Comparison of ENCODE assay signal across 1 cellular context in genomic region chr16:2799205-2799851, GRCh38.
A peak's percentile ranks its signal among the peaks of the same experiment; 100 is the strongest.
TF ChIP-seq lines count a peak whose summit lies in the region.

No MANE protein-coding gene starts in this region.

TF ChIP-seq in HEK293, 187 proteins besides CTCF, POLR2A, EP300 and RAD21 (continued from another document):
- no peak for TF ChIP-seq REST (tag by site-specific recombination; IDR thresholded peaks at IDR 0.05)
- no peak for TF ChIP-seq ZNF473 (tag by site-specific recombination; IDR thresholded peaks at IDR 0.05)
- no peak for TF ChIP-seq ZNF548 (tag by site-specific recombination; IDR thresholded peaks at IDR 0.05)
- TF ChIP-seq ZBTB26 (tag by site-specific recombination; optimal IDR thresholded peaks at IDR 0.05), result peak; percentile 11
- TF ChIP-seq GLIS2 (tag by site-specific recombination; IDR thresholded peaks at IDR 0.05), result no peak
- no peak for TF ChIP-seq ZBTB8A (tag by site-specific recombination; IDR thresholded peaks at IDR 0.05)
- no peak for TF ChIP-seq ZNF701 (tag by site-specific recombination; IDR thresholded peaks at IDR 0.05)
